In the genomic region with DNA sequence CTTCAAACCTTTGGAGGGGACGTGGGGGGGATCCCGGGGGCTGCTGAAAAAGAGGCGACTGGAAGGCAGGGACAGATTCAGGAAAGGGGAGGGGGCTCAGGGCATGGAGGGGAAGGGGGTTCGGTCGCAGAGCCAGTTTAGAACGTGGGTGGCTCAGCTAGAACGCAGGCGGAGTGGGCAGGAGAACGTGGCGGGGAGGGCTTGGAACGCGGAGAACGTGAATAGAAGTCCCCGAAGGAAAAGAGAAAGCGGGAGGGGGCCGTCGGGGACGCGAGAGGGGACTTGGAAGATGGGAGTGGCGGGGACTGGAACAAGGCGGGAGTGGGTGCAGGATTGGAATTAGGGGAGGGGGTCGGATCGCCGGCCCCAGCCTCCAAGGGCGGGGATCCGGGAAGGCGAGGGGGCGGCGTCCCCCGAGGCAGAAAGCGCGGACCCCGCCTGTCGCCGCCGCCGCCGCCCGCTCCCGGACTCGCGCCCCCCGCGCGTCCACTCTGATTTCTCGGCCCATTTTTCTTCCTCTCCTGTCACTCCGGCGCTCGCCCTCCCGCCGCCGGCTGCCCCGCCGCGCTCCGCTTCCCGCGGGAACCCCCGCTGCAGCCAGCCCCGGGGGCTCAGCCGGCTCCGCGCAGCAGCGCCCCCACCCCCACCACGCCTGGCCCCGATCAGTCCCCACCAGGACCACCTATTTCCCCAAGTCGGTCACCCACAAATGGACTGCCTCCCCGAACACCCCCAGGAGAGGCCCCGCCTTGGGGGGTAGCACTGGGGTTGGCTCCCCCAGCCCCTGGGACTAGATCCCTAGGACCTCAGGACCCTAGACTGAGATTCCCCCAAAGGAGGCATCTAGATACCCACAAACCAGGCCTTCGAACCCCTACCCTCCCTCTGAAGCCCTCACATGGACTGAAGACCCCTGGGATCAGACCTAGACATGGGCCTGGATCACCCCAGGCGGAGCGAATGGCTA, we compare ENCODE assay signal across 8 cellular contexts. TPM values are rescaled to one million over a fixed set of nuclear protein-coding genes. Genes with fewer than 3 reads are reported as not detected.
DNase-seq lines count a peak whose midpoint lies in the region; ATAC-seq, FAIRE-seq and TF ChIP-seq lines count a peak whose summit lies in the region.

No MANE protein-coding gene starts in this region.

- H3K4me3 ChIP-seq in OCI-LY3 (ENCODE audit: low read length) = peak overlapping the region; percentile 89
- H3K4me3 ChIP-seq in H1 (ENCODE audit: extremely low read depth in 1 of 4, insufficient read depth in 2 of 4, low read depth in 3 of 4, low read length in 4 of 4) = peak overlapping the region; percentile 46 to 88 (median 52)
- peak overlapping the region; percentile 80 for H3K4me3 ChIP-seq in parathyroid adenoma (ENCODE audit: low read depth, low read length)

- H2AFZ ChIP-seq in OCI-LY3 (ENCODE audit: low read depth, low read length) = peak overlapping the region; percentile 76
- H2AFZ ChIP-seq in H1 (ENCODE audit: low read length) = 0 out of 2 replicates have a peak overlapping the region, but pooled peaks have one; percentile 50
- peak overlapping the region; percentile 93 for H2AFZ ChIP-seq in parathyroid adenoma

- H2BK12ac ChIP-seq in H1 (ENCODE audit: low read depth, low read length) = peak overlapping the region; percentile 75; the same call in 1 of the 2 replicates

- H2BK20ac ChIP-seq in H1 (ENCODE audit: low read length) = no peak overlapping the region

- H3K4me1 ChIP-seq in OCI-LY3 (ENCODE audit: low read length) = peaks cover 33% of the 10 kb centered on the region
- H3K4me1 ChIP-seq in H1 (replicated peaks in 1 of 4; ENCODE audit: control insufficient read depth in 3 of 4, insufficient read depth in 4 of 4, low read length in 3 of 4) = no peaks in the 10 kb centered on the region; a peak in 2 of 7 replicates
- H3K4me1 ChIP-seq in parathyroid adenoma = no peaks in the 10 kb centered on the region

- no peak overlapping the region for H3K23ac ChIP-seq in H1 (ENCODE audit: insufficient read length)

- no peak for TF ChIP-seq RAD21 in H1 (IDR thresholded peaks at IDR 0.05 in 1 of 2, conservative IDR thresholded peaks at IDR 0.05 in 1 of 2; ENCODE audit: low read depth in 2 of 2, low read length in 2 of 2)

- H3K4me2 ChIP-seq in OCI-LY3 (ENCODE audit: low read length) = peak overlapping the region; percentile 87
- H3K4me2 ChIP-seq in H1 (ENCODE audit: insufficient read depth in 1 of 2, low read depth in 2 of 2, low read length in 2 of 2) = peak overlapping the region; percentile 61 to 86
- H3K4me2 ChIP-seq in parathyroid adenoma (ENCODE audit: low read length) = peak overlapping the region; percentile 97

- peak overlapping the region; percentile 39; the same call in 1 of the 2 replicates for H3K27ac ChIP-seq in OCI-LY3 (ENCODE audit: low read length)
- H3K27ac ChIP-seq in H1 (ENCODE audit: low read depth, low read length) = no peak overlapping the region
- no peak overlapping the region for H3K27ac ChIP-seq in parathyroid adenoma

- POLR2A ChIA-PET in H1 (lab: Charles Lee; ENCODE audit: partially characterized antibody) = interaction anchor here (0.8 to 2.2 kb wide), 9 partner anchors 11 to 81 kb away, joined by 3 to 7 read pairs (median 5); a partner anchor contains a TSS

- H4K8ac ChIP-seq in H1 (ENCODE audit: extremely low read depth, insufficient read depth, low read length) = peak overlapping the region; percentile 73

- H3K56ac ChIP-seq in H1 (replicated peaks; ENCODE audit: insufficient read length, low read depth, low read length) = no peak overlapping the region

- H2BK15ac ChIP-seq in H1 (ENCODE audit: low read length) = no peak overlapping the region

- no peak overlapping the region for H2BK120ac ChIP-seq in H1 (replicated peaks; ENCODE audit: low read depth, low read length)

- CTCF ChIA-PET in H1 (lab: Charles Lee; ENCODE audit: partially characterized antibody) = interaction anchor here (0.7 to 8.0 kb wide), 7 partner anchors 9 to 172 kb away, joined by 3 to 51 read pairs (median 3); no protein-coding TSS in a partner anchor

- no peak overlapping the region for H2AK5ac ChIP-seq in H1 (ENCODE audit: low read depth, low read length)

- no peak for TF ChIP-seq EP300 in H1 (IDR thresholded peaks at IDR 0.05; ENCODE audit: borderline replicate concordance in 1 of 2, low read depth in 2 of 2, low read length in 2 of 2)

- DNase-seq in ELR (ENCODE audit: low read depth) = peak; percentile 28
- DNase-seq in H1 (ENCODE audit: low read depth in 1 of 2, low spot score in 2 of 2) = no peak
- no peak for DNase-seq in T-helper 9 cell
- no peak for DNase-seq in DMS114 treated with DMSO at 0.1 percent for 48 hours (lab: John Stamatoyannopoulos, UW; ENCODE audit: unreplicated experiment)

- no peak overlapping the region for H4K5ac ChIP-seq in H1 (ENCODE audit: insufficient read length, low read depth, low read length)

- ATAC-seq in HG03565 (IDR thresholded peaks at IDR 0.05; ENCODE audit: unreplicated experiment) (no peak), GM21619 (IDR thresholded peaks at IDR 0.05; ENCODE audit: unreplicated experiment) (no peak)

- no peak overlapping the region for H2BK5ac ChIP-seq in H1 (ENCODE audit: low read depth, low read length)

- no peak overlapping the region for H3K4ac ChIP-seq in H1 (replicated peaks; ENCODE audit: insufficient read length, low read depth, low read length)

- WGBS in H1 (ENCODE audit: extremely low coverage in 1 of 2, insufficient coverage in 1 of 2, insufficient read length in 1 of 2, insufficient replicate concordance in 2 of 2, low coverage in 1 of 2, low lambda C conversion rate in 2 of 2, missing lambda C conversion rate in 1 of 2), 2 experiments = 22% methylated on average over 22 of the region's 72 CpGs; no CpG with 5 or more reads in 1 of the 2 experiments

- H3K79me2 ChIP-seq in OCI-LY3 (ENCODE audit: low read length) = no peaks in the 10 kb centered on the region
- no peaks in the 10 kb centered on the region for H3K79me2 ChIP-seq in H1 (ENCODE audit: control insufficient read depth in 1 of 2, insufficient read depth in 2 of 2, low read length in 2 of 2)
- no peaks in the 10 kb centered on the region for H3K79me2 ChIP-seq in parathyroid adenoma

- no peaks in the 10 kb centered on the region for H3K79me1 ChIP-seq in H1 (ENCODE audit: low read depth, low read length)

- FAIRE-seq in H1 (lab: Jason Lieb, UNC) = no peak

- peaks cover 9% of the 10 kb centered on the region; the same call in 1 of the 2 replicates for H3K23me2 ChIP-seq in H1 (ENCODE audit: low read depth, low read length)

- peak overlapping the region; percentile 95 for H3K18ac ChIP-seq in H1 (ENCODE audit: extremely low read depth, low read length)

- H3K9ac ChIP-seq in OCI-LY3 (ENCODE audit: low read length) = peak overlapping the region; percentile 96
- no peak overlapping the region; a peak in 1 of 7 replicates for H3K9ac ChIP-seq in H1 (replicated peaks in 1 of 4; ENCODE audit: extremely low read depth in 1 of 4, low read depth in 3 of 4, low read length in 3 of 4)
- no peak overlapping the region for H3K9ac ChIP-seq in parathyroid adenoma

- TF ChIP-seq POLR2A in H1 (IDR thresholded peaks at IDR 0.05; ENCODE audit: control extremely low read depth in 1 of 2, low read depth in 2 of 2, low read length in 2 of 2) = no peak

- no peaks in the 10 kb centered on the region for H3K36me3 ChIP-seq in OCI-LY3 (replicated peaks; ENCODE audit: low read depth, low read length)
- no peaks in the 10 kb centered on the region for H3K36me3 ChIP-seq in H1 (ENCODE audit: control insufficient read depth in 2 of 4, insufficient read depth in 4 of 4, low read length in 3 of 4)
- no peaks in the 10 kb centered on the region for H3K36me3 ChIP-seq in parathyroid adenoma (ENCODE audit: control insufficient read depth, insufficient read depth, low read length)

- H4K20me1 ChIP-seq in OCI-LY3 (ENCODE audit: insufficient read depth, low read length) = no peaks in the 10 kb centered on the region
- H4K20me1 ChIP-seq in H1 (replicated peaks in 1 of 2; ENCODE audit: control insufficient read depth in 1 of 2, insufficient read depth in 2 of 2, low read length in 2 of 2) = peaks cover 0 to 6% of the 10 kb centered on the region in 2 experiments

- no peaks in the 10 kb centered on the region for H3K9me3 ChIP-seq in OCI-LY3 (ENCODE audit: insufficient read depth, low read length)
- H3K9me3 ChIP-seq in H1 (ENCODE audit: insufficient read depth in 2 of 2, low read depth in 1 of 2, low read length in 1 of 2) = no peaks in the 10 kb centered on the region
- no peaks in the 10 kb centered on the region for H3K9me3 ChIP-seq in parathyroid adenoma (ENCODE audit: control insufficient read depth, low read length)

- peak; percentile 25; the same call in 1 of the 2 replicates for TF ChIP-seq CTCF in OCI-LY3 (IDR thresholded peaks at IDR 0.05; ENCODE audit: low read depth, low read length)
- no peak for TF ChIP-seq CTCF in H1 (IDR thresholded peaks at IDR 0.05; ENCODE audit: control extremely low read depth in 1 of 3, insufficient read depth in 1 of 3, low read depth in 1 of 3, low read length in 3 of 3)
- no peak for TF ChIP-seq CTCF in parathyroid adenoma (IDR thresholded peaks at IDR 0.05)

- H4K91ac ChIP-seq in H1 (replicated peaks; ENCODE audit: insufficient read length, low read length) = peak overlapping the region; percentile 65

- H3K27me3 ChIP-seq in OCI-LY3 (ENCODE audit: low read depth, low read length) (peaks cover 25% of the 10 kb centered on the region), H1 (replicated peaks in 1 of 4; ENCODE audit: control insufficient read depth in 3 of 4, extremely low read depth in 1 of 4, insufficient read depth in 3 of 4, low read length in 3 of 4) (peaks cover 11 to 43% (median 38%) of the 10 kb centered on the region in 4 experiments), parathyroid adenoma (ENCODE audit: control insufficient read depth, insufficient read depth, low read length) (no peaks in the 10 kb centered on the region)

- H3K14ac ChIP-seq in H1 (ENCODE audit: insufficient read length) = no peak overlapping the region

RNA-seq across cellular contexts. Expression of a gene that starts 12.5 kb away (rescaled TPM):
- not detected in 2 replicates for total RNA-seq in H1 (2021; fragmentation: NEBNext Ultra II Directional; extraction: Animal tissue kit (Norgen Biotek cat#: 25700))
- polyA plus RNA-seq in H1 (2011; rRNA removed) = 0.08 and 0.12 TPM in 2 replicates
- 0.03 TPM for polyA plus RNA-seq in H1 (2011; cell fraction: cytosol; rRNA removed)
- 0.33 TPM for polyA plus RNA-seq in H1 (2011; cell fraction: nucleus; rRNA removed)
- polyA plus RNA-seq in H1 (2012, experiment 1 of 2) = 0.08 to 0.16 TPM (median 0.10 TPM) in 3 of 4 replicates, not detected in the other
- polyA plus RNA-seq in H1 (2012, experiment 2 of 2) = not detected
- polyA plus RNA-seq in H1 (2013, experiment 1 of 2) = 0.02 TPM
- polyA plus RNA-seq in H1 (2013, experiment 2 of 2) = 0.06 TPM
- not detected in 2 replicates for polyA minus RNA-seq in H1 (2011; rRNA and poly(A)+ RNA removed)
- polyA minus RNA-seq in H1 (2011; cell fraction: cytosol; rRNA and poly(A)+ RNA removed) = not detected
- not detected for polyA minus RNA-seq in H1 (2011; cell fraction: nucleus; rRNA and poly(A)+ RNA removed)

RNA-seq across cellular contexts. Expression of a gene that starts 18.4 kb away (rescaled TPM):
- 123 and 124 TPM in 2 replicates for total RNA-seq in H1 (2021; fragmentation: NEBNext Ultra II Directional; extraction: Animal tissue kit (Norgen Biotek cat#: 25700))
- 439 and 585 TPM in 2 replicates for polyA plus RNA-seq in H1 (2011; rRNA removed)
- 282 TPM for polyA plus RNA-seq in H1 (2011; cell fraction: cytosol; rRNA removed)
- 227 TPM for polyA plus RNA-seq in H1 (2011; cell fraction: nucleus; rRNA removed)
- 99.4 to 181 TPM (median 175 TPM) in 4 replicates for polyA plus RNA-seq in H1 (2012, experiment 1 of 2)
- 315 TPM for polyA plus RNA-seq in H1 (2012, experiment 2 of 2)
- polyA plus RNA-seq in H1 (2013, experiment 1 of 2) = 173 TPM
- polyA plus RNA-seq in H1 (2013, experiment 2 of 2) = 186 TPM
- polyA minus RNA-seq in H1 (2011; rRNA and poly(A)+ RNA removed) = 46.7 and 56.4 TPM in 2 replicates
- 53.9 TPM for polyA minus RNA-seq in H1 (2011; cell fraction: cytosol; rRNA and poly(A)+ RNA removed)
- polyA minus RNA-seq in H1 (2011; cell fraction: nucleus; rRNA and poly(A)+ RNA removed) = 41.0 TPM

RNA-seq across cellular contexts. Expression of a gene that starts 53.3 kb away (rescaled TPM):
- 35.8 and 41.2 TPM in 2 replicates for total RNA-seq in H1 (2021; fragmentation: NEBNext Ultra II Directional; extraction: Animal tissue kit (Norgen Biotek cat#: 25700))
- 11.1 and 19.2 TPM in 2 replicates for polyA plus RNA-seq in H1 (2011; rRNA removed)
- polyA plus RNA-seq in H1 (2011; cell fraction: cytosol; rRNA removed) = 5.9 TPM
- polyA plus RNA-seq in H1 (2011; cell fraction: nucleus; rRNA removed) = 20.8 TPM
- 30.8 to 45.2 TPM (median 38.2 TPM) in 4 replicates for polyA plus RNA-seq in H1 (2012, experiment 1 of 2)
- 33.0 TPM for polyA plus RNA-seq in H1 (2012, experiment 2 of 2)
- 44.9 TPM for polyA plus RNA-seq in H1 (2013, experiment 1 of 2)
- 43.1 TPM for polyA plus RNA-seq in H1 (2013, experiment 2 of 2)
- 24.6 and 27.9 TPM in 2 replicates for polyA minus RNA-seq in H1 (2011; rRNA and poly(A)+ RNA removed)
- polyA minus RNA-seq in H1 (2011; cell fraction: cytosol; rRNA and poly(A)+ RNA removed) = 20.7 TPM
- polyA minus RNA-seq in H1 (2011; cell fraction: nucleus; rRNA and poly(A)+ RNA removed) = 10.7 TPM

RNA-seq across cellular contexts. Expression of a gene that starts 57.7 kb away (rescaled TPM):
- 49.0 and 54.6 TPM in 2 replicates for total RNA-seq in H1 (2021; fragmentation: NEBNext Ultra II Directional; extraction: Animal tissue kit (Norgen Biotek cat#: 25700))
- 23.0 and 41.1 TPM in 2 replicates for polyA plus RNA-seq in H1 (2011; rRNA removed)
- 35.9 TPM for polyA plus RNA-seq in H1 (2011; cell fraction: cytosol; rRNA removed)
- polyA plus RNA-seq in H1 (2011; cell fraction: nucleus; rRNA removed) = 95.3 TPM
- polyA plus RNA-seq in H1 (2012, experiment 1 of 2) = 38.4 to 51.0 TPM (median 48.8 TPM) in 4 replicates
- polyA plus RNA-seq in H1 (2012, experiment 2 of 2) = 35.5 TPM
- polyA plus RNA-seq in H1 (2013, experiment 1 of 2) = 49.6 TPM
- 44.9 TPM for polyA plus RNA-seq in H1 (2013, experiment 2 of 2)
- 9.4 and 11.0 TPM in 2 replicates for polyA minus RNA-seq in H1 (2011; rRNA and poly(A)+ RNA removed)
- 25.5 TPM for polyA minus RNA-seq in H1 (2011; cell fraction: cytosol; rRNA and poly(A)+ RNA removed)
- 34.6 TPM for polyA minus RNA-seq in H1 (2011; cell fraction: nucleus; rRNA and poly(A)+ RNA removed)
